ENCODE assay signal across 13 cellular contexts in the genomic region with DNA sequence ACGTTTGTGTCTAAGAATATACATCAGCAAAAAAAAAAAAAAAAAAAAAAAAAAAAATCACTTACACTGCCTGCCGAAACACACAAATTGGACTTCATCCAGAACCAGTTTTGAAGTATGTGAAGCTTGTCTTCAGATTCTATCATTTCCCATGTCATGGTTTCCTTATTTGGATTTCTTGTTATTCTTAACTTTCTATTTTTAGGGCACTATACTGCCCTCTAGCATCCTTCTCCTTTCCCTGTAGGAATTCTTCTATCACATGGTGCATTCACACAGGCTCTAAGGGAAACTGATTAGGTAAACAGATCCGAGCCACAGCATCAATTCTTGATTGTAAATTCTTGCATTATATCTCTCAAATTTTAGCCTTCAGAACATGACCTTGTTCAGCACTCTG.
A peak's percentile ranks its signal among the peaks of the same experiment; 100 is the strongest.
DNase-seq lines count a peak whose midpoint lies in the region; ATAC-seq and TF ChIP-seq lines count a peak whose summit lies in the region.
"Had no signal": no experiment of that assay in that cellular context is flagged by ENCODE, and none has a peak within 500 bp of the region (broad histone marks: within the 10 kb centered on the region; RNA-seq: fewer than 3 reads in every experiment).

No MANE protein-coding gene starts in this region.

- ATAC-seq in activated naive CD8-positive, alpha-beta T cell treated with anti-CD3 and anti-CD28 coated beads, Interleukin-2, amount 50 U/mL, for 24 hours: no peak
- ATAC-seq: A549; activated T-helper 17 cell treated with anti-CD3 and anti-CD28 coated beads, Interleukin-2, amount 50 U/mL, for 72 hours had no signal

- no peaks in the 10 kb centered on the region for H3K27me3 Mint-ChIP-seq in chondrocyte (ENCODE audit: low read depth)
- no peaks in the 10 kb centered on the region for H3K27me3 Mint-ChIP-seq in osteocyte (ENCODE audit: unreplicated experiment)
- no peaks in the 10 kb centered on the region for H3K27me3 Mint-ChIP-seq in immature natural killer cell (ENCODE audit: low read depth in 3 of 3)
- no peaks in the 10 kb centered on the region for H3K27me3 Mint-ChIP-seq in activated naive CD8-positive, alpha-beta T cell treated with anti-CD3 and anti-CD28 coated beads, Interleukin-2, amount 50 U/mL, for 24 hours
- H3K27me3 Mint-ChIP-seq: activated CD4-positive, alpha-beta T cell treated with anti-CD3 and anti-CD28 coated beads, Interleukin-2, amount 10 ng/mL, durations not matched to agents 24 days and 14 days; activated T-helper 17 cell treated with anti-CD3 and anti-CD28 coated beads, Interleukin-2, amount 50 U/mL, for 72 hours; brain had no signal

- H3K4me3 ChIP-seq in LNCaP clone FGC (ENCODE audit: low read depth, low read length): no peak overlapping the region
- H3K4me3 ChIP-seq: A549 had no signal

- no peak overlapping the region for H3K27ac Mint-ChIP-seq in chondrocyte (ENCODE audit: unreplicated experiment)
- no peak overlapping the region for H3K27ac Mint-ChIP-seq in osteocyte (ENCODE audit: unreplicated experiment)
- no peak overlapping the region for H3K27ac Mint-ChIP-seq in immature natural killer cell
- H3K27ac Mint-ChIP-seq in activated naive CD8-positive, alpha-beta T cell treated with anti-CD3 and anti-CD28 coated beads, Interleukin-2, amount 50 U/mL, for 24 hours: no peak overlapping the region
- H3K27ac Mint-ChIP-seq: activated CD4-positive, alpha-beta T cell treated with anti-CD3 and anti-CD28 coated beads, Interleukin-2, amount 10 ng/mL, durations not matched to agents 24 days and 14 days; activated T-helper 17 cell treated with anti-CD3 and anti-CD28 coated beads, Interleukin-2, amount 50 U/mL, for 72 hours; brain had no signal

- H3K4me3 Mint-ChIP-seq in chondrocyte (ENCODE audit: unreplicated experiment): no peak overlapping the region
- no peak overlapping the region for H3K4me3 Mint-ChIP-seq in osteocyte (ENCODE audit: unreplicated experiment)
- no peak overlapping the region for H3K4me3 Mint-ChIP-seq in immature natural killer cell
- H3K4me3 Mint-ChIP-seq in activated naive CD8-positive, alpha-beta T cell treated with anti-CD3 and anti-CD28 coated beads, Interleukin-2, amount 50 U/mL, for 24 hours: no peak overlapping the region
- H3K4me3 Mint-ChIP-seq: activated CD4-positive, alpha-beta T cell treated with anti-CD3 and anti-CD28 coated beads, Interleukin-2, amount 10 ng/mL, durations not matched to agents 24 days and 14 days; activated T-helper 17 cell treated with anti-CD3 and anti-CD28 coated beads, Interleukin-2, amount 50 U/mL, for 72 hours; brain had no signal

- H3K9me3 Mint-ChIP-seq in chondrocyte (ENCODE audit: low read depth) (no peaks in the 10 kb centered on the region), osteocyte (ENCODE audit: unreplicated experiment) (peaks cover 5% of the 10 kb centered on the region), immature natural killer cell (peaks cover 9 to 45% (median 22%) of the 10 kb centered on the region in 6 donors)
- H3K9me3 Mint-ChIP-seq in activated naive CD8-positive, alpha-beta T cell treated with anti-CD3 and anti-CD28 coated beads, Interleukin-2, amount 50 U/mL, for 24 hours: peaks cover 5% of the 10 kb centered on the region
- H3K9me3 Mint-ChIP-seq: brain had no signal

- H3K36me3 Mint-ChIP-seq in chondrocyte (ENCODE audit: low read depth): no peaks in the 10 kb centered on the region
- no peaks in the 10 kb centered on the region for H3K36me3 Mint-ChIP-seq in osteocyte (ENCODE audit: unreplicated experiment)
- H3K36me3 Mint-ChIP-seq in immature natural killer cell: peaks cover 0 to 3% (median 0%) of the 10 kb centered on the region in 3 donors
- H3K36me3 Mint-ChIP-seq in activated naive CD8-positive, alpha-beta T cell treated with anti-CD3 and anti-CD28 coated beads, Interleukin-2, amount 50 U/mL, for 24 hours (ENCODE audit: low read depth): no peaks in the 10 kb centered on the region
- H3K36me3 Mint-ChIP-seq: brain had no signal

- DNase-seq in NCI-H146 (lab: John Stamatoyannopoulos, UW) (peak; percentile 5), NCI-H146 treated with DMSO at 0.1 percent for 48 hours (lab: John Stamatoyannopoulos, UW; ENCODE audit: unreplicated experiment) (no peak), LNCaP clone FGC (ENCODE audit: low read depth) (peak; percentile 21), chondrocyte (ENCODE audit: low spot score) (no peak), osteocyte (ENCODE audit: extremely low spot score, unreplicated experiment) (no peak), immature natural killer cell (no peak), NCI-H2196 treated with DMSO at 0.1 percent for 48 hours (lab: John Stamatoyannopoulos, UW; ENCODE audit: unreplicated experiment) (no peak)
- no peak for DNase-seq in activated naive CD8-positive, alpha-beta T cell treated with anti-CD3 and anti-CD28 coated beads, Interleukin-2, amount 50 U/mL, for 24 hours
- DNase-seq: activated CD4-positive, alpha-beta T cell treated with anti-CD3 and anti-CD28 coated beads, Interleukin-2, amount 10 ng/mL, durations not matched to agents 24 days and 14 days; NCI-H774 had no signal

- H3K4me1 Mint-ChIP-seq in chondrocyte (ENCODE audit: low read depth) (peaks cover 4% of the 10 kb centered on the region), osteocyte (ENCODE audit: unreplicated experiment) (no peaks in the 10 kb centered on the region), immature natural killer cell (no peaks in the 10 kb centered on the region)
- no peaks in the 10 kb centered on the region for H3K4me1 Mint-ChIP-seq in activated naive CD8-positive, alpha-beta T cell treated with anti-CD3 and anti-CD28 coated beads, Interleukin-2, amount 50 U/mL, for 24 hours
- H3K4me1 Mint-ChIP-seq: activated CD4-positive, alpha-beta T cell treated with anti-CD3 and anti-CD28 coated beads, Interleukin-2, amount 10 ng/mL, durations not matched to agents 24 days and 14 days; activated T-helper 17 cell treated with anti-CD3 and anti-CD28 coated beads, Interleukin-2, amount 50 U/mL, for 72 hours; brain had no signal

- TF ChIP-seq CTCF in LNCaP clone FGC (IDR thresholded peaks at IDR 0.05; ENCODE audit: control insufficient read depth, extremely low read depth, insufficient read depth) (peak; percentile 56), chondrocyte (IDR thresholded peaks at IDR 0.05) (peak; percentile 69), osteocyte (IDR thresholded peaks at IDR 0.05) (peak; percentile 23)

Comparison
In these comparisons a context has a peak if more than half of its experiments do, and no peak if none do; other contexts are left out.
1. DNase-seq: peak in NCI-H146 (single experiment) and LNCaP clone FGC (single experiment); none in NCI-H146 treated with DMSO at 0.1 percent for 48 hours (single experiment), chondrocyte (single experiment), osteocyte (single experiment), immature natural killer cell (0 of 3), activated naive CD8-positive, alpha-beta T cell treated with anti-CD3 and anti-CD28 coated beads, Interleukin-2, amount 50 U/mL, for 24 hours (single experiment) and NCI-H2196 treated with DMSO at 0.1 percent for 48 hours (single experiment).
2. Peak in every context shown above with its lines, with median percentiles within 50 percentile points of each other: CTCF ChIP-seq.